9 cellular contexts compared by ENCODE assay signal in the genomic region with DNA sequence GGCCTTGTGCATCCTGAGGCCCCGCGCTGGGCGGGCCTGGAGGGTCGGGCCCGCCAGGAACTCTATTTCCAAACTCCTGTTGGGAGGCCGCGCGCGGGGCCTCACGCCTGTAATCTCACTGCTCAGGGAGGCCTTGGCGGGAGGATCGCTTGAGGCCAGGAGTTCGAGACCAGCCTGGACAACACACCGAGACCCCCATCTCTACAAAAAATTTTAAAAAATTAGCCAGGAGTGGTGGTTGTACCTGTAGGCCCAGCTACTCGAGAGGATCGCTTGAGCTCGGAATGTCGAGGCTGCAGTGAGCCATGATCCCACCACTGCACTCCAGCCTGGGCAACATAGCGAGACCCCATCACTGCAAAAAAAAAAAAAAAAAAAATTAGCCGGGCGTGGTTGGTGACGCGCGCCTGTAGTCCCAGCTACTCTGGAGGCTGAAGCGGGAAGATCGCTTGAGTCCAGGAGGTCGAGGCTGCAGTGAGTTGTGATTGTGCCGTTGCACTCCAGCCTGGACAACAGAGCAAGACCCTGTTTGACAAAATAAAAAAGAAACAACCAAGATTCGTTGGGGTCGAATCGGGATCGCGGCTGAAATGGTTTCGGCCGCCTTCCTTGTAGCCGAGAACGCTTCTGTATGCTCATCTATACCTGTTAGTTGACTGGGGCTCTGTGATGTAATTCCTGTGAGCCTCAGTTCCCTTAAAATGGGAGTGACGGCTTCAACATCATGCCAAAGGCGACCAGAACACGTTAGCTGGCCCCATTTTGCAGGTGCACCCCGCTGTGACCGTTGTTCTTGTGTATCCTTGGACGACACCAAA. TPM values are rescaled to one million over a fixed set of nuclear protein-coding genes. Genes with fewer than 3 reads are reported as not detected.
DNase-seq lines count a peak whose midpoint lies in the region; ATAC-seq and TF ChIP-seq lines count a peak whose summit lies in the region.
"Had no signal": no experiment of that assay in that cellular context is flagged by ENCODE, and none has a peak within 500 bp of the region (broad histone marks: within the 10 kb centered on the region; RNA-seq: fewer than 3 reads in every experiment).

No MANE protein-coding gene starts in this region.

- H3K79me2 ChIP-seq in neural cell (replicated peaks; ENCODE audit: insufficient read depth, low read length), result peaks cover 75% of the 10 kb centered on the region

- H3K27me3 Mint-ChIP-seq in CD4-positive, CD25-positive, alpha-beta regulatory T cell, result peaks cover 13% of the 10 kb centered on the region

- peak overlapping the region; percentile 80 for H3K4me2 ChIP-seq in neural cell (ENCODE audit: low read length)

- no peaks in the 10 kb centered on the region for H3K9me3 Mint-ChIP-seq in CD4-positive, CD25-positive, alpha-beta regulatory T cell

- peak overlapping the region; percentile 99 for H3K9ac ChIP-seq in NT2/D1 (ENCODE audit: insufficient read length, low read depth)
- peak overlapping the region; percentile 92 for H3K9ac ChIP-seq in neural cell (ENCODE audit: low read length)

- TF ChIP-seq RAD21 in neural cell (conservative IDR thresholded peaks at IDR 0.05), result no peak

- H3K27me3 ChIP-seq in CD4-positive, CD25-positive, alpha-beta regulatory T cell (ENCODE audit: control insufficient read depth, insufficient read depth, low read length), result no peaks in the 10 kb centered on the region
- H3K27me3 ChIP-seq in NT2/D1 (ENCODE audit: insufficient read depth, insufficient read length), result no peaks in the 10 kb centered on the region
- H3K27me3 ChIP-seq in effector memory CD4-positive, alpha-beta T cell (replicated peaks; ENCODE audit: control insufficient read depth, insufficient read depth, low read length, poor library complexity, severe bottlenecking), result no peaks in the 10 kb centered on the region
- no peaks in the 10 kb centered on the region for H3K27me3 ChIP-seq in neural cell (ENCODE audit: insufficient read depth, low read depth, low read length)

- H3K4me3 Mint-ChIP-seq in CD4-positive, CD25-positive, alpha-beta regulatory T cell, result peak overlapping the region; percentile 92 to 100 (median 96)

- no peak for DNase-seq in CD4-positive, CD25-positive, alpha-beta regulatory T cell
- no peak for DNase-seq in NT2/D1 (ENCODE audit: low read depth, low spot score)
- no peak for DNase-seq in effector memory CD4-positive, alpha-beta T cell
- no peak for DNase-seq in NCI-H1048 (lab: John Stamatoyannopoulos, UW)

- H3F3A ChIP-seq in neural cell (ENCODE audit: insufficient read depth, low read length, poor library complexity, severe bottlenecking), result no peaks in the 10 kb centered on the region

- H3K4me3 ChIP-seq in CD4-positive, CD25-positive, alpha-beta regulatory T cell (ENCODE audit: low read depth, low read length), result peak overlapping the region; percentile 75
- H3K4me3 ChIP-seq in NT2/D1 (ENCODE audit: insufficient read length, low read depth) (peak overlapping the region; percentile 90), neural cell (ENCODE audit: low read length) (peak overlapping the region; percentile 94)
- peak overlapping the region; percentile 77 for H3K4me3 ChIP-seq in effector memory CD4-positive, alpha-beta T cell (ENCODE audit: insufficient read depth, low read depth, low read length, poor library complexity, severe bottlenecking)

- H3K4me1 ChIP-seq in CD4-positive, CD25-positive, alpha-beta regulatory T cell (ENCODE audit: control insufficient read depth, insufficient read depth, low read length, poor library complexity, severe bottlenecking), result peaks cover 74% of the 10 kb centered on the region
- H3K4me1 ChIP-seq in NT2/D1 (ENCODE audit: insufficient read depth, insufficient read length), result peaks cover 40% of the 10 kb centered on the region
- H3K4me1 ChIP-seq in effector memory CD4-positive, alpha-beta T cell (ENCODE audit: control insufficient read depth, insufficient read depth, low read length, poor library complexity, severe bottlenecking), result peaks cover 59% of the 10 kb centered on the region

- H3K27ac ChIP-seq in CD4-positive, CD25-positive, alpha-beta regulatory T cell (ENCODE audit: insufficient read depth, low read length, poor library complexity, severe bottlenecking), result peak overlapping the region; percentile 99
- H3K27ac ChIP-seq in effector memory CD4-positive, alpha-beta T cell (ENCODE audit: insufficient read depth, low read length, poor library complexity, severe bottlenecking), result peak overlapping the region; percentile 96
- peak overlapping the region; percentile 93 for H3K27ac ChIP-seq in neural cell (ENCODE audit: low read length)

- peaks cover 3% of the 10 kb centered on the region for H3K36me3 ChIP-seq in CD4-positive, CD25-positive, alpha-beta regulatory T cell (ENCODE audit: control insufficient read depth, insufficient read depth, low read length)
- H3K36me3 ChIP-seq in NT2/D1 (ENCODE audit: insufficient read depth, insufficient read length, low read length) (peaks cover 76% of the 10 kb centered on the region), neural cell (ENCODE audit: insufficient read depth, low read length) (no peaks in the 10 kb centered on the region)
- peaks cover 12% of the 10 kb centered on the region for H3K36me3 ChIP-seq in effector memory CD4-positive, alpha-beta T cell (ENCODE audit: control insufficient read depth, insufficient read depth, low read length)

- peaks cover 16% of the 10 kb centered on the region for H3K36me3 Mint-ChIP-seq in CD4-positive, CD25-positive, alpha-beta regulatory T cell

- H3K9me2 ChIP-seq in neural cell (ENCODE audit: insufficient read depth, low read length), result no peaks in the 10 kb centered on the region

- peak overlapping the region; percentile 96 to 99 (median 98) for H3K27ac Mint-ChIP-seq in CD4-positive, CD25-positive, alpha-beta regulatory T cell

- H3K4me1 Mint-ChIP-seq in CD4-positive, CD25-positive, alpha-beta regulatory T cell, result peaks cover 15 to 78% (median 51%) of the 10 kb centered on the region in 4 donors

- no peaks in the 10 kb centered on the region for H3K9me3 ChIP-seq in CD4-positive, CD25-positive, alpha-beta regulatory T cell (ENCODE audit: control insufficient read depth in 2 of 2, low read length in 2 of 2)
- H3K9me3 ChIP-seq in NT2/D1 (ENCODE audit: insufficient read depth, low read length) (no peaks in the 10 kb centered on the region), neural cell (ENCODE audit: low read length) (no peaks in the 10 kb centered on the region)
- H3K9me3 ChIP-seq in effector memory CD4-positive, alpha-beta T cell (ENCODE audit: control insufficient read depth, low read length), result no peaks in the 10 kb centered on the region

- no peak for ATAC-seq in CD4-positive, CD25-positive, alpha-beta regulatory T cell (ENCODE audit: low read depth in 2 of 2)
- ATAC-seq in HG03565 (IDR thresholded peaks at IDR 0.05; ENCODE audit: unreplicated experiment), result no peak
- no peak for ATAC-seq in GM21737 (IDR thresholded peaks at IDR 0.05; ENCODE audit: unreplicated experiment)
- no peak for ATAC-seq in HG02642 (IDR thresholded peaks at IDR 0.05; ENCODE audit: poor library complexity, unreplicated experiment)

- H4K20me1 ChIP-seq in neural cell (ENCODE audit: insufficient read depth), result no peaks in the 10 kb centered on the region

- no peak for TF ChIP-seq EP300 in neural cell (conservative IDR thresholded peaks at IDR 0.05; ENCODE audit: poor library complexity, severe bottlenecking)

- peak overlapping the region; percentile 21 for H2AFZ ChIP-seq in neural cell (ENCODE audit: low read depth, low read length)

- TF ChIP-seq CTCF in neural cell (IDR thresholded peaks at IDR 0.05; ENCODE audit: poor library complexity, severe bottlenecking), result no peak

TF ChIP-seq in neural cell, 6 proteins besides CTCF, POLR2A, EP300 and RAD21:
- peak; percentile 26 for TF ChIP-seq TAF1 (IDR thresholded peaks at IDR 0.05; ENCODE audit: low read depth)
- no peak for TF ChIP-seq POLR2AphosphoS5 (IDR thresholded peaks at IDR 0.05)
- TF ChIP-seq MXI1 (conservative IDR thresholded peaks at IDR 0.05; ENCODE audit: poor library complexity, severe bottlenecking), result no peak

RNA-seq across cellular contexts. Expression of gene SF3A2, which starts 0.6 kb away (rescaled TPM):
- total RNA-seq in CD4-positive, CD25-positive, alpha-beta regulatory T cell, result 146 TPM
- polyA plus RNA-seq in CD4-positive, CD25-positive, alpha-beta regulatory T cell, result 10 to 100 TPM; 13.5 to 26.0 (median 20.0) TPM
- 14.4 and 51.6 TPM in 2 replicates for polyA plus RNA-seq in neural cell
- 50.2 and 51.4 TPM in 2 replicates for polyA minus RNA-seq in neural cell

RNA-seq across cellular contexts. Expression of gene PLEKHJ1, which starts 1.1 kb away (rescaled TPM):
- total RNA-seq in CD4-positive, CD25-positive, alpha-beta regulatory T cell, result 50.3 TPM
- 100 to 1,000 TPM in 3 of 4 donors, 10 to 100 TPM in 1; 97.7 to 121 (median 108) TPM for polyA plus RNA-seq in CD4-positive, CD25-positive, alpha-beta regulatory T cell
- polyA plus RNA-seq in neural cell, result 219 and 254 TPM in 2 replicates
- 64.6 and 80.1 TPM in 2 replicates for polyA minus RNA-seq in neural cell

RNA-seq across cellular contexts. Expression of gene AMH, which starts 11.9 kb away (rescaled TPM):
- 3.5 TPM for total RNA-seq in CD4-positive, CD25-positive, alpha-beta regulatory T cell
- polyA plus RNA-seq in CD4-positive, CD25-positive, alpha-beta regulatory T cell, result not detected
- 57.5 and 71.5 TPM in 2 replicates for polyA plus RNA-seq in neural cell
- 12.7 and 12.8 TPM in 2 replicates for polyA minus RNA-seq in neural cell

RNA-seq across cellular contexts. Expression of gene JSRP1, which starts 19.0 kb away (rescaled TPM):
- total RNA-seq in CD4-positive, CD25-positive, alpha-beta regulatory T cell, result 0.99 TPM
- polyA plus RNA-seq in CD4-positive, CD25-positive, alpha-beta regulatory T cell, result 1 to 10 TPM in 3 of 4 donors, under 1 TPM in 1; 0.89 to 2.4 (median 1.8) TPM
- 1.3 and 1.4 TPM in 2 replicates for polyA plus RNA-seq in neural cell
- 4.9 TPM in 1 of 2 replicates, not detected in the other for polyA minus RNA-seq in neural cell
- total RNA-seq: esophagus mucosa had no signal

RNA-seq across cellular contexts. Expression of gene PEAK3, which starts 44.7 kb away (rescaled TPM):
- not detected for total RNA-seq in CD4-positive, CD25-positive, alpha-beta regulatory T cell
- polyA plus RNA-seq in CD4-positive, CD25-positive, alpha-beta regulatory T cell, result under 1 TPM; 0.10 to 0.32 (median 0.15) TPM
- polyA plus RNA-seq in neural cell, result not detected in 2 replicates
- not detected in 2 replicates for polyA minus RNA-seq in neural cell

Comparison
In these comparisons a context has a peak if more than half of its experiments do, and no peak if none do; other contexts are left out.
1. RNA of gene AMH, which starts 11.9 kb away (polyA plus RNA-seq): 57.5 to 71.5 TPM in neural cell; not detected in CD4-positive, CD25-positive, alpha-beta regulatory T cell; every median in the first group is over 10 times any median in the second.
2. Peak in every context shown above with its lines, with median percentiles within 50 percentile points of each other: H3K27ac ChIP-seq and H3K4me3 ChIP-seq.